ENCODE assay signal across 8 cellular contexts in the genomic region with DNA sequence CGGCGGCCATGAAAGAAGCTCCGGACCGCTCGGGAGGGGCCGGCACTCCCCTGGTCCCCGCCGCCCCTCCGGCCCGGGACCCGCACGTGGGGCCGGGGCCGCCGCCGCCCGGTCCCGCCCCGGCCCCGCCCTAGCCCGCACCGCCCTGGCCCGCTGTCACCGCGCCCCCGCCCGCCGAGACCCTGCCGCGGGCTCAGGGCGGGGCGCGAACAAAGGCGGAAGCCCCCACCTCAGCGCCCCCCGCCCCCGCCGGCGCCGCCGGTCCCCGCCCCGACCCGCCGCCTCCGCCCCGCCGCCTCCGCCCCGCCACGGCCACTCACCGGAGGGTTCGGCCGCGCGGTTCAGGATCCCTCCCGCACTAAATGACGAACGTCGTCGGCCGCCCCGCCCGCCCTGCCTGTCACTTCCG.
DNase-seq lines count a peak whose midpoint lies in the region; ATAC-seq, FAIRE-seq and TF ChIP-seq lines count a peak whose summit lies in the region.

Gene ARHGDIA, minus strand, starts transcription at position 360 of the 409 bp plus-strand sequence. CDS start 1,407 bp downstream, outside the sequence.

- DNase-seq in NCI-H1694 (lab: John Stamatoyannopoulos, UW) (peak; percentile 74), NCI-H1694 treated with DMSO at 0.1 percent for 48 hours (lab: John Stamatoyannopoulos, UW) (no peak), adipocyte (ENCODE audit: low read depth) (no peak), H54 (ENCODE audit: insufficient read length, low spot score) (no peak), kidney glomerular epithelial cell (lab: John Stamatoyannopoulos, UW) (no peak)

- H3K9ac ChIP-seq in adipocyte (ENCODE audit: low read length): peak within 1 kb of the TSS; percentile 97

- FAIRE-seq in H54 (lab: Jason Lieb, UNC): no peak

- H3K4me3 ChIP-seq in adipocyte (ENCODE audit: low read length): peak within 1 kb of the TSS; percentile 91
- H3K4me3 ChIP-seq in iPS-11a (ENCODE audit: low read depth, low read length): peak within 1 kb of the TSS; percentile 81
- peak within 1 kb of the TSS; percentile 72 to 93 (median 83) for H3K4me3 ChIP-seq in skin epidermis

- H3K36me3 ChIP-seq in adipocyte (ENCODE audit: control insufficient read depth, insufficient read depth, low read length, severe bottlenecking): peaks cover 21% of the 10 kb centered on the region

- no peaks in the 10 kb centered on the region for H3K9me3 ChIP-seq in adipocyte (ENCODE audit: control insufficient read depth, low read length)

- peak; percentile 18 for ATAC-seq in HG03175 (IDR thresholded peaks at IDR 0.05; ENCODE audit: unreplicated experiment)

- H3K4me1 ChIP-seq in adipocyte (ENCODE audit: control insufficient read depth, insufficient read depth, low read length): peaks cover 24% of the 10 kb centered on the region

- no peaks in the 10 kb centered on the region for H3K27me3 ChIP-seq in adipocyte (replicated peaks; ENCODE audit: control insufficient read depth, insufficient read depth, low read length)

- TF ChIP-seq POLR2A in H54 (IDR thresholded peaks at IDR 0.05; ENCODE audit: low read depth, low read length): no peak

- peak within 1 kb of the TSS; percentile 96 to 100 (median 99) for H3K27ac ChIP-seq in skin epidermis
